Comparison of ENCODE assay signal across 34 cellular contexts in genomic region chr19:2323707-2324106, GRCh38. TPM values are rescaled to one million over a fixed set of nuclear protein-coding genes. Genes with fewer than 3 reads are reported as not detected.
"Had no signal": no experiment of that assay in that cellular context is flagged by ENCODE, and none has a peak within 500 bp of the region (broad histone marks: within the 10 kb centered on the region; RNA-seq: fewer than 3 reads in every experiment).

No MANE protein-coding gene starts in this region.

- H3K27ac ChIP-seq: adrenal gland, body of pancreas, breast epithelium, SJCRH30, SK-N-MC had no signal

- H3K27me3 ChIP-seq: adrenal gland, body of pancreas, breast epithelium, MG63, SJCRH30 had no signal

- H3K4me1 ChIP-seq: breast epithelium, SJCRH30 had no signal

- ATAC-seq: activated naive CD4-positive, alpha-beta T cell treated with anti-CD3 and anti-CD28 coated beads, Interleukin-2, amount 50 U/mL, for 72 hours; activated T-cell treated with anti-CD3 and anti-CD28 coated beads, Interleukin-2, amount 50 U/mL, for 4 hours; body of pancreas had no signal

- DNase-seq: activated CD4-positive, alpha-beta memory T cell treated with anti-CD3 and anti-CD28 coated beads for 36 hours; activated CD4-positive, alpha-beta T cell treated with anti-CD3 and anti-CD28 coated beads for 4 hours; activated CD4-positive, alpha-beta T cell treated with anti-CD3 and anti-CD28 coated beads, Interleukin-2, amount 50 U/mL, for 1 hour; activated CD4-positive, CD25-positive, alpha-beta regulatory T cell treated with anti-CD3 and anti-CD28 coated beads, Interleukin-2, amount 50 U/mL, for 72 hours; activated CD8-positive, alpha-beta memory T cell treated with anti-CD3 and anti-CD28 coated beads, Interleukin-2, amount 50 U/mL, for 4 hours; activated gamma-delta T cell treated with Interleukin-2 at 50 U/mL for 16 hours; activated naive CD4-positive, alpha-beta T cell treated with anti-CD3 and anti-CD28 coated beads for 36 hours; activated T-cell treated with anti-CD3 and anti-CD28 coated beads for 4 hours; activated T-cell treated with anti-CD3 and anti-CD28 coated beads, Interleukin-2, amount 50 U/mL, for 4 hours; adrenal gland; body of pancreas; central memory CD4-positive, alpha-beta T cell; Kasumi-1; KG1; MG63; NCI-H1048; NCI-H1105 treated with DMSO at 0.1 percent for 48 hours; NCI-H1436; NCI-H1694 treated with DMSO at 0.1 percent for 48 hours; NCI-H2029; NCI-H345; NCI-H524 treated with DMSO at 0.1 percent for 48 hours; NK-92 treated with Interleukin-12 subunit alpha and Interleukin-12 subunit beta, amount 100 ng/mL, for 24 hours; SHP77; SJCRH30 had no signal

- H3K36me3 ChIP-seq: breast epithelium had no signal

- H3K9me3 Mint-ChIP-seq: activated CD4-positive, alpha-beta memory T cell treated with anti-CD3 and anti-CD28 coated beads for 36 hours; activated naive CD4-positive, alpha-beta T cell treated with anti-CD3 and anti-CD28 coated beads for 36 hours; activated naive CD4-positive, alpha-beta T cell treated with anti-CD3 and anti-CD28 coated beads, Interleukin-2, amount 50 U/mL, for 72 hours; activated T-cell treated with anti-CD3 and anti-CD28 coated beads, Interleukin-2, amount 50 U/mL, for 4 hours; activated T-helper 1 cell treated with anti-CD3 and anti-CD28 coated beads, Interleukin-12 subunit alpha, Interleukin-12 subunit beta, Interleukin-2, Interleukin-4 antibody, amounts not matched to agents 30 ng/mL and 10 ng/mL and 1 ng/mL, durations not matched to agents 14 hours and 24 hours and 36 hours; T-helper 1 cell treated with Interleukin-12 subunit alpha and Interleukin-12 subunit beta and Interleukin-4 antibody, amounts not matched to agents 30 μg/mL and 1 μg/mL, for 36 hours; T-helper 2 cell treated with Interferon-gamma antibody and Interleukin-4, amounts not matched to agents 5 μg/mL and 100 μg/mL, for 36 hours had no signal

- H3K9me3 ChIP-seq: adrenal gland, body of pancreas, breast epithelium, MG63, SJCRH30 had no signal

- H3K4me3 ChIP-seq: adrenal gland, body of pancreas, breast epithelium, MG63, SJCRH30, SK-N-MC had no signal

- H3K27ac Mint-ChIP-seq: activated CD4-positive, alpha-beta memory T cell treated with anti-CD3 and anti-CD28 coated beads for 36 hours; activated naive CD4-positive, alpha-beta T cell treated with anti-CD3 and anti-CD28 coated beads for 36 hours; T-helper 1 cell treated with Interleukin-12 subunit alpha and Interleukin-12 subunit beta and Interleukin-4 antibody, amounts not matched to agents 30 μg/mL and 1 μg/mL, for 36 hours; T-helper 2 cell treated with Interferon-gamma antibody and Interleukin-4, amounts not matched to agents 5 μg/mL and 100 μg/mL, for 36 hours had no signal

- H3K27me3 Mint-ChIP-seq: activated CD4-positive, alpha-beta memory T cell treated with anti-CD3 and anti-CD28 coated beads for 36 hours had no signal

- H3K4me3 Mint-ChIP-seq: activated CD4-positive, alpha-beta memory T cell treated with anti-CD3 and anti-CD28 coated beads for 36 hours; activated naive CD4-positive, alpha-beta T cell treated with anti-CD3 and anti-CD28 coated beads for 36 hours; activated T-cell treated with anti-CD3 and anti-CD28 coated beads, Interleukin-2, amount 50 U/mL, for 4 hours; activated T-helper 1 cell treated with anti-CD3 and anti-CD28 coated beads, Interleukin-12 subunit alpha, Interleukin-12 subunit beta, Interleukin-2, Interleukin-4 antibody, amounts not matched to agents 30 ng/mL and 10 ng/mL and 1 ng/mL, durations not matched to agents 14 hours and 24 hours and 36 hours; T-helper 1 cell treated with Interleukin-12 subunit alpha and Interleukin-12 subunit beta and Interleukin-4 antibody, amounts not matched to agents 30 μg/mL and 1 μg/mL, for 36 hours; T-helper 2 cell treated with Interferon-gamma antibody and Interleukin-4, amounts not matched to agents 5 μg/mL and 100 μg/mL, for 36 hours had no signal

RNA-seq across cellular contexts. Expression of gene LINGO3, which starts 15.8 kb away (rescaled TPM):
- total RNA-seq: activated naive CD4-positive, alpha-beta T cell treated with anti-CD3 and anti-CD28 coated beads for 36 hours; activated T-cell treated with anti-CD3 and anti-CD28 coated beads, Interleukin-2, amount 50 U/mL, for 4 hours; astrocyte; body of pancreas; SJCRH30 had no signal
- polyA plus RNA-seq: adrenal gland had no signal

RNA-seq across cellular contexts. Expression of gene TMPRSS9, which starts 36.4 kb away (rescaled TPM):
- total RNA-seq: activated CD4-positive, alpha-beta memory T cell treated with anti-CD3 and anti-CD28 coated beads for 36 hours; activated naive CD4-positive, alpha-beta T cell treated with anti-CD3 and anti-CD28 coated beads for 36 hours; activated naive CD4-positive, alpha-beta T cell treated with anti-CD3 and anti-CD28 coated beads, Interleukin-2, amount 50 U/mL, for 72 hours; activated T-cell treated with anti-CD3 and anti-CD28 coated beads, Interleukin-2, amount 50 U/mL, for 4 hours; activated T-helper 1 cell treated with anti-CD3 and anti-CD28 coated beads, Interleukin-12 subunit alpha, Interleukin-12 subunit beta, Interleukin-2, Interleukin-4 antibody, amounts not matched to agents 30 ng/mL and 10 ng/mL and 1 ng/mL, durations not matched to agents 14 hours and 24 hours and 36 hours; body of pancreas had no signal

RNA-seq across cellular contexts. Expression of gene PEAK3, which starts 41.7 kb away (rescaled TPM):
- total RNA-seq: activated CD4-positive, alpha-beta memory T cell treated with anti-CD3 and anti-CD28 coated beads for 36 hours; activated naive CD4-positive, alpha-beta T cell treated with anti-CD3 and anti-CD28 coated beads for 36 hours; activated naive CD4-positive, alpha-beta T cell treated with anti-CD3 and anti-CD28 coated beads, Interleukin-2, amount 50 U/mL, for 72 hours; NCI-H460; OCI-LY7 had no signal
